8 cellular contexts compared by ENCODE assay signal in the genomic region with DNA sequence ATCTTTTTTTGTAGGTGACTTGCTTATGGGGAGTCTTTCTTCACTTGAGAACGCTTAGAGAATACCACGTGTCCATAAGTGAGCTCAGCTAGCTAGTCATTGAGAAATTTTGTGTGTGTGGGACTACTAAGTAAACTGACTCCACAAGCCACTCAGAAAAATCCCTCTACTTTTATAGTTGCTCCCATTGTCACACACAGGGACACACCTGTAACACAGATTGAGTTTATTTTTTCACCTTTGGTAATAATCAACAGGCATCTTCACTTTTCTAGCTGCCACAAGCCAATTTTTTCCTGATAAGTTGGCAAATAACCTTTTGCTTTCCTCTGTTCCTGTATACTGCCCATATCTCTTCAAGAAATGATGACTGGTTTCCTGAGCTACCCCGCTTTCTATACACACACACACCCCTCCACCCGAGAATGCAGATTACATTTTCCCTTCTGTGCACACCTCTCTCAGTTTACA. TPM values are rescaled to one million over a fixed set of nuclear protein-coding genes. Genes with fewer than 3 reads are reported as not detected.
DNase-seq lines count a peak whose midpoint lies in the region; ATAC-seq and TF ChIP-seq lines count a peak whose summit lies in the region.

No MANE protein-coding gene starts in this region.

- H3K4me1 ChIP-seq in skeletal muscle satellite cell (ENCODE audit: control insufficient read depth, insufficient read depth, low read length), result peaks cover 28% of the 10 kb centered on the region

- ATAC-seq in GM18867 (IDR thresholded peaks at IDR 0.05; ENCODE audit: unreplicated experiment), result no peak
- ATAC-seq in HG03097 (IDR thresholded peaks at IDR 0.05; ENCODE audit: low FRiP score, unreplicated experiment), result no peak

- CTCF ChIA-PET in activated CD4-positive, alpha-beta memory T cell treated with anti-CD3 and anti-CD28 coated beads, Interleukin-2, amount 10 ng/mL, durations not matched to agents 7 days and 5 days (lab: Charles Lee), result interaction anchor here (1.2 to 5.7 kb wide), 3 partner anchors 82 to 291 kb away, joined by 3 to 37 read pairs (median 4); partner anchors contain the start of gene ERICH6

- POLR2A ChIA-PET in activated CD4-positive, alpha-beta memory T cell treated with anti-CD3 and anti-CD28 coated beads, Interleukin-2, amount 10 ng/mL, durations not matched to agents 7 days and 5 days (lab: Charles Lee), result interaction anchor here (0.9 to 7.3 kb wide), 4 partner anchors 39 to 599 kb away, joined by 3 to 109 read pairs (median 38); partner anchors contain the start of genes EIF2A, RNF13, SERP1 and SIAH2

- peaks cover 38% of the 10 kb centered on the region for H3K36me3 ChIP-seq in skeletal muscle satellite cell (ENCODE audit: insufficient read depth, low read length)

- H3K4me3 Mint-ChIP-seq in activated CD4-positive, alpha-beta memory T cell treated with anti-CD3 and anti-CD28 coated beads, Interleukin-2, amount 10 ng/mL, durations not matched to agents 7 days and 5 days, result peak overlapping the region; percentile 70

- DNase-seq in NCI-H1105 treated with DMSO at 0.1 percent for 48 hours (lab: John Stamatoyannopoulos, UW), result peak; percentile 33
- no peak for DNase-seq in NCI-H1105 (lab: John Stamatoyannopoulos, UW)
- no peak for DNase-seq in LNCaP clone FGC (ENCODE audit: low read depth)
- DNase-seq in activated CD4-positive, alpha-beta memory T cell treated with anti-CD3 and anti-CD28 coated beads, Interleukin-2, amount 10 ng/mL, durations not matched to agents 7 days and 5 days, result no peak
- DNase-seq in glomerular visceral epithelial cell (ENCODE audit: extremely low spot score), result peak; percentile 35

- no peaks in the 10 kb centered on the region for H3K9me3 ChIP-seq in skeletal muscle satellite cell (replicated peaks; ENCODE audit: low read length)

- peak overlapping the region; percentile 83 for H3K4me2 ChIP-seq in skeletal muscle satellite cell (ENCODE audit: low read length)

- H3K4me1 Mint-ChIP-seq in activated CD4-positive, alpha-beta memory T cell treated with anti-CD3 and anti-CD28 coated beads, Interleukin-2, amount 10 ng/mL, durations not matched to agents 7 days and 5 days, result peaks cover 43% of the 10 kb centered on the region

- H3K27me3 ChIP-seq in skeletal muscle satellite cell (ENCODE audit: control insufficient read depth, insufficient read depth, low read length), result no peaks in the 10 kb centered on the region

- H3K9me3 Mint-ChIP-seq in activated CD4-positive, alpha-beta memory T cell treated with anti-CD3 and anti-CD28 coated beads, Interleukin-2, amount 10 ng/mL, durations not matched to agents 7 days and 5 days, result no peaks in the 10 kb centered on the region

- H3K4me3 ChIP-seq in LNCaP clone FGC (ENCODE audit: low read depth, low read length) (peak overlapping the region; percentile 86), skeletal muscle satellite cell (ENCODE audit: low read length) (peak overlapping the region; percentile 98)

- TF ChIP-seq CTCF in LNCaP clone FGC (IDR thresholded peaks at IDR 0.05; ENCODE audit: control insufficient read depth, extremely low read depth, insufficient read depth), result no peak

- H3K9ac ChIP-seq in skeletal muscle satellite cell (ENCODE audit: low read depth, low read length), result peak overlapping the region; percentile 97

- H3K27me3 Mint-ChIP-seq in activated CD4-positive, alpha-beta memory T cell treated with anti-CD3 and anti-CD28 coated beads, Interleukin-2, amount 10 ng/mL, durations not matched to agents 7 days and 5 days, result peaks cover 2% of the 10 kb centered on the region

- peaks cover 25% of the 10 kb centered on the region for H3K36me3 Mint-ChIP-seq in activated CD4-positive, alpha-beta memory T cell treated with anti-CD3 and anti-CD28 coated beads, Interleukin-2, amount 10 ng/mL, durations not matched to agents 7 days and 5 days (ENCODE audit: low read depth)

- H3K27ac Mint-ChIP-seq in activated CD4-positive, alpha-beta memory T cell treated with anti-CD3 and anti-CD28 coated beads, Interleukin-2, amount 10 ng/mL, durations not matched to agents 7 days and 5 days, result peak overlapping the region; percentile 12

RNA-seq across cellular contexts. Expression of gene TSC22D2, which starts 4.5 kb away (rescaled TPM):
- total RNA-seq in activated CD4-positive, alpha-beta memory T cell treated with anti-CD3 and anti-CD28 coated beads, Interleukin-2, amount 10 ng/mL, durations not matched to agents 7 days and 5 days, result 10 to 100 TPM; 13.9 to 15.0 TPM
- 9.1 and 10.0 TPM in 2 replicates for total RNA-seq in skeletal muscle satellite cell (2012; rRNA removed)

Comparison
In these comparisons a context has a peak if more than half of its experiments do, and no peak if none do; other contexts are left out.
1. DNase-seq: peak in NCI-H1105 treated with DMSO at 0.1 percent for 48 hours (single experiment) and glomerular visceral epithelial cell (single experiment); none in NCI-H1105 (single experiment), LNCaP clone FGC (single experiment) and activated CD4-positive, alpha-beta memory T cell treated with anti-CD3 and anti-CD28 coated beads, Interleukin-2, amount 10 ng/mL, durations not matched to agents 7 days and 5 days (single experiment).